Comparison of ENCODE assay signal across 1 cellular context in genomic region chr7:127107601-127108007, GRCh38.
TF ChIP-seq lines count a peak whose summit lies in the region.

No MANE protein-coding gene starts in this region.

TF ChIP-seq in K562, 482 proteins besides CTCF, POLR2A, EP300 and RAD21 (continued from another document and continues in another):
- TF ChIP-seq THAP7 (CRISPR knock-in tag; IDR thresholded peaks at IDR 0.05) (no peak), HNRNPK (IDR thresholded peaks at IDR 0.05; ENCODE audit: low read depth, low read length, poor library complexity, severe bottlenecking) (no peak), IRF9 (tag; IDR thresholded peaks at IDR 0.05) (no peak), ZNF133 (CRISPR knock-in tag; IDR thresholded peaks at IDR 0.05) (no peak), ZBTB5 (IDR thresholded peaks at IDR 0.05) (no peak), EHMT2 (IDR thresholded peaks at IDR 0.05) (peak; percentile 100), ELK3 (CRISPR knock-in tag; IDR thresholded peaks at IDR 0.05) (no peak), ID3 (CRISPR knock-in tag; IDR thresholded peaks at IDR 0.05) (no peak), ID3 (tag; IDR thresholded peaks at IDR 0.05) (no peak; the same call in 1 of the 2 replicates), PTBP1 (IDR thresholded peaks at IDR 0.05; ENCODE audit: low read depth, low read length) (no peak), TEAD2 (tag; IDR thresholded peaks at IDR 0.05) (peak; percentile 75), KAT2B (IDR thresholded peaks at IDR 0.05; ENCODE audit: low read depth, low read length) (no peak), ESRRA (IDR thresholded peaks at IDR 0.05; ENCODE audit: borderline replicate concordance, low read depth) (no peak), CREB5 (CRISPR knock-in tag; IDR thresholded peaks at IDR 0.05) (no peak), HBP1 (CRISPR knock-in tag; IDR thresholded peaks at IDR 0.05) (no peak), KLF6 (CRISPR knock-in tag; IDR thresholded peaks at IDR 0.05; ENCODE audit: borderline replicate concordance) (no peak), MTF1 (CRISPR knock-in tag; IDR thresholded peaks at IDR 0.05; ENCODE audit: borderline replicate concordance) (no peak), ZNF696 (CRISPR knock-in tag; conservative IDR thresholded peaks at IDR 0.05) (no peak), YBX1 (IDR thresholded peaks at IDR 0.05) (no peak), HMG20A (CRISPR knock-in tag; conservative IDR thresholded peaks at IDR 0.05) (no peak), CEBPG (CRISPR knock-in tag; IDR thresholded peaks at IDR 0.05) (no peak), CEBPG (tag; conservative IDR thresholded peaks at IDR 0.05 in 1 of 2, IDR thresholded peaks at IDR 0.05 in 1 of 2) (no peak), HDAC3 (IDR thresholded peaks at IDR 0.05; ENCODE audit: borderline replicate concordance, partially characterized antibody) (no peak), RAD51 (IDR thresholded peaks at IDR 0.05; ENCODE audit: borderline replicate concordance, low read depth) (no peak), FOXP4 (CRISPR knock-in tag; IDR thresholded peaks at IDR 0.05; ENCODE audit: borderline replicate concordance) (no peak), ZNF24 (IDR thresholded peaks at IDR 0.05) (no peak), SIN3A (IDR thresholded peaks at IDR 0.05; ENCODE audit: borderline replicate concordance in 2 of 2, control insufficient read depth in 1 of 2, low read depth in 2 of 2, low read length in 2 of 2) (no peak; a peak in 1 of 4 replicates), PYGO2 (tag; IDR thresholded peaks at IDR 0.05) (peak; percentile 77), NCOR1 (IDR thresholded peaks at IDR 0.05) (no peak), ZNF318 (IDR thresholded peaks at IDR 0.05; ENCODE audit: borderline replicate concordance in 1 of 2, low read depth in 1 of 2) (no peak), KDM2B (CRISPR knock-in tag; IDR thresholded peaks at IDR 0.05) (no peak), CCAR2 (IDR thresholded peaks at IDR 0.05; ENCODE audit: low read depth, low read length) (no peak), ZNF184 (CRISPR knock-in tag; IDR thresholded peaks at IDR 0.05) (no peak), ETS2 (tag; IDR thresholded peaks at IDR 0.05; ENCODE audit: borderline replicate concordance, poor library complexity, severe bottlenecking) (no peak), ZNF384 (IDR thresholded peaks at IDR 0.05; ENCODE audit: low read depth, low read length) (no peak), ZNF778 (CRISPR knock-in tag; IDR thresholded peaks at IDR 0.05) (no peak), CBX1 (IDR thresholded peaks at IDR 0.05; ENCODE audit: low read depth) (no peak), LARP7 (IDR thresholded peaks at IDR 0.05) (no peak), MED1 (CRISPR knock-in tag; IDR thresholded peaks at IDR 0.05; ENCODE audit: borderline replicate concordance) (no peak), ZBTB2 (IDR thresholded peaks at IDR 0.05) (no peak), ZNF41 (CRISPR knock-in tag; conservative IDR thresholded peaks at IDR 0.05) (0 out of 2 replicates have a peak, but pooled peaks have one; percentile 66), NCOA1 (IDR thresholded peaks at IDR 0.05; ENCODE audit: low read depth) (peak; percentile 76), POLR2AphosphoS2 (IDR thresholded peaks at IDR 0.05; ENCODE audit: low read length) (no peak), HNRNPL (IDR thresholded peaks at IDR 0.05; ENCODE audit: low read depth, low read length) (no peak), HSF4 (CRISPR knock-in tag; IDR thresholded peaks at IDR 0.05; ENCODE audit: borderline replicate concordance) (no peak), ZFPM2 (CRISPR knock-in tag; IDR thresholded peaks at IDR 0.05) (no peak)
